7 cellular contexts compared by ENCODE assay signal in genomic region chr2:60555794-60556161, GRCh38. TPM values are rescaled to one million over a fixed set of nuclear protein-coding genes. Genes with fewer than 3 reads are reported as not detected.
A peak's percentile ranks its signal among the peaks of the same experiment; 100 is the strongest.
DNase-seq lines count a peak whose midpoint lies in the region; ATAC-seq lines count a peak whose summit lies in the region.

No MANE protein-coding gene starts in this region.

- peak overlapping the region; percentile 100 for H3K4me2 ChIP-seq in mesenchymal stem cell (ENCODE audit: low read length, poor library complexity, severe bottlenecking)

- no peak overlapping the region for H3K27ac Mint-ChIP-seq in activated CD4-positive, alpha-beta memory T cell treated with anti-CD3 and anti-CD28 coated beads for 36 hours

- 0% methylated on average over 4 of the region's 5 CpGs for WGBS in mesenchymal stem cell

- no peak overlapping the region for H3K14ac ChIP-seq in mesenchymal stem cell (ENCODE audit: low read length in 2 of 2)

- H3K27me3 ChIP-seq in mesenchymal stem cell (ENCODE audit: control insufficient read depth in 1 of 2, insufficient read depth in 1 of 2, low read length in 2 of 2): peaks cover 39 to 84% of the 10 kb centered on the region in 2 experiments

- H4K8ac ChIP-seq in mesenchymal stem cell (ENCODE audit: low read length): no peak overlapping the region

- no peak overlapping the region for H3K27ac ChIP-seq in mesenchymal stem cell (ENCODE audit: low read length, poor library complexity, severe bottlenecking)

- H2BK12ac ChIP-seq in mesenchymal stem cell (ENCODE audit: low read length in 2 of 2): no peak overlapping the region

- H2BK15ac ChIP-seq in mesenchymal stem cell (ENCODE audit: low read depth, poor library complexity, severe bottlenecking): no peak overlapping the region

- no peak overlapping the region for H3K18ac ChIP-seq in mesenchymal stem cell (ENCODE audit: low read depth in 1 of 2, low read length in 2 of 2)

- H2AK5ac ChIP-seq in mesenchymal stem cell (ENCODE audit: low read length, severe bottlenecking): no peak overlapping the region

- intact Hi-C loops in activated CD4-positive, alpha-beta memory T cell treated with anti-CD3 and anti-CD28 coated beads for 36 hours (cut with micrococcal nuclease): loop anchor here (10.0 kb wide), 1 partner anchor 1791 kb away; no protein-coding TSS in a partner anchor

- H2BK5ac ChIP-seq in mesenchymal stem cell (ENCODE audit: low read depth, low read length, poor library complexity, severe bottlenecking): no peak overlapping the region

- H3K9ac ChIP-seq in mesenchymal stem cell (ENCODE audit: low read length): no peak overlapping the region

- POLR2A ChIA-PET in activated CD4-positive, alpha-beta memory T cell treated with anti-CD3 and anti-CD28 coated beads for 36 hours (lab: Charles Lee): no interaction called here

- H3K27me3 Mint-ChIP-seq in activated CD4-positive, alpha-beta memory T cell treated with anti-CD3 and anti-CD28 coated beads for 36 hours: peaks cover 52% of the 10 kb centered on the region

- H3K4me3 Mint-ChIP-seq in activated CD4-positive, alpha-beta memory T cell treated with anti-CD3 and anti-CD28 coated beads for 36 hours: peak overlapping the region; percentile 70

- H3K4ac ChIP-seq in mesenchymal stem cell (ENCODE audit: low read depth in 1 of 2, low read length in 2 of 2): no peak overlapping the region

- no peak overlapping the region for H3K23ac ChIP-seq in mesenchymal stem cell (ENCODE audit: low read length in 2 of 2)

- peak overlapping the region in 1 of 2 experiments; percentile 80 for H3K4me3 ChIP-seq in mesenchymal stem cell (ENCODE audit: insufficient read depth in 1 of 2, low read depth in 1 of 2, low read length in 2 of 2)

- no peak for DNase-seq in activated CD4-positive, alpha-beta memory T cell treated with anti-CD3 and anti-CD28 coated beads for 36 hours
- DNase-seq in mesenchymal stem cell (peak; percentile 10), cerebellar cortex (ENCODE audit: low spot score) (no peak)
- DNase-seq in stimulated activated CD4-positive, alpha-beta T cell treated with anti-CD3 and anti-CD28 coated beads, Interleukin-2, amount 100 ng/mL, for 48 hours: no peak

- ATAC-seq in GM18511 (IDR thresholded peaks at IDR 0.05; ENCODE audit: unreplicated experiment) (peak; percentile 6), HG02798 (IDR thresholded peaks at IDR 0.05; ENCODE audit: poor library complexity, unreplicated experiment) (peak; percentile 4), GM18520 (IDR thresholded peaks at IDR 0.05; ENCODE audit: unreplicated experiment) (no peak)

- peaks cover 8% of the 10 kb centered on the region for H3K79me1 ChIP-seq in mesenchymal stem cell (replicated peaks; ENCODE audit: low read length, poor library complexity, severe bottlenecking)

- no peak overlapping the region for H4K91ac ChIP-seq in mesenchymal stem cell (ENCODE audit: low read length)

- H2AFZ ChIP-seq in mesenchymal stem cell (ENCODE audit: low read depth, low read length): no peak overlapping the region

- H3K4me1 Mint-ChIP-seq in activated CD4-positive, alpha-beta memory T cell treated with anti-CD3 and anti-CD28 coated beads for 36 hours (ENCODE audit: low read depth): peaks cover 35% of the 10 kb centered on the region

- no peak overlapping the region for H2BK120ac ChIP-seq in mesenchymal stem cell (ENCODE audit: low read depth, low read length)

- no peaks in the 10 kb centered on the region for H3K36me3 Mint-ChIP-seq in activated CD4-positive, alpha-beta memory T cell treated with anti-CD3 and anti-CD28 coated beads for 36 hours

- H3K9me3 Mint-ChIP-seq in activated CD4-positive, alpha-beta memory T cell treated with anti-CD3 and anti-CD28 coated beads for 36 hours: no peaks in the 10 kb centered on the region

- H3K4me1 ChIP-seq in mesenchymal stem cell (ENCODE audit: control insufficient read depth, insufficient read depth, low read depth, low read length): peaks cover 17% of the 10 kb centered on the region

- CTCF ChIA-PET in activated CD4-positive, alpha-beta memory T cell treated with anti-CD3 and anti-CD28 coated beads for 36 hours (lab: Charles Lee): interaction anchor here (0.8 to 1.2 kb wide), 3 partner anchors 9 to 443 kb away, joined by 3 to 6 read pairs (median 4); no protein-coding TSS in a partner anchor

- no peaks in the 10 kb centered on the region for H3K36me3 ChIP-seq in mesenchymal stem cell (ENCODE audit: control insufficient read depth in 1 of 2, insufficient read depth in 2 of 2, low read depth in 1 of 2, low read length in 2 of 2)

- no peaks in the 10 kb centered on the region for H3K9me3 ChIP-seq in mesenchymal stem cell (ENCODE audit: control insufficient read depth, low read length)

RNA-seq across cellular contexts. Expression of gene BCL11A, which starts 2.3 kb away (rescaled TPM):
- total RNA-seq in activated CD4-positive, alpha-beta memory T cell treated with anti-CD3 and anti-CD28 coated beads for 36 hours: not detected
- polyA plus RNA-seq in mesenchymal stem cell (2013, experiment 1 of 2): 1.1 TPM
- 1.1 TPM for polyA plus RNA-seq in mesenchymal stem cell (2013, experiment 2 of 2)
